In genomic region chr5:91381774-91382492, GRCh38 we compare ENCODE assay signal across 7 cellular contexts. TPM values are rescaled to one million over a fixed set of nuclear protein-coding genes. Genes with fewer than 3 reads are reported as not detected.
A peak's percentile ranks its signal among the peaks of the same experiment; 100 is the strongest.
DNase-seq lines count a peak whose midpoint lies in the region; ATAC-seq, FAIRE-seq and TF ChIP-seq lines count a peak whose summit lies in the region.

No MANE protein-coding gene starts in this region.

- peak; percentile 77 for DNase-seq in NOMO-1 treated with dmso at 0.1 percent for 144 hours (lab: John Stamatoyannopoulos, UW; ENCODE audit: unreplicated experiment)
- peak; percentile 71 for DNase-seq in activated CD8-positive, alpha-beta memory T cell treated with anti-CD3 and anti-CD28 coated beads, Interleukin-2, amount 50 U/mL, for 4 hours
- DNase-seq in endothelial cell of umbilical vein (ENCODE audit: low read depth, low spot score), result peak; percentile 88
- peak; percentile 46 to 52 for DNase-seq in stimulated activated CD8-positive, alpha-beta memory T cell treated with anti-CD3 and anti-CD28 coated beads, Interleukin-2, amount 100 ng/mL, for 1 hour (ENCODE audit: low read depth in 2 of 2)

- H3K79me2 ChIP-seq in endothelial cell of umbilical vein (ENCODE audit: control insufficient read depth, insufficient read depth, low read length), result peaks cover 49% of the 10 kb centered on the region

- CTCF ChIA-PET in endothelial cell of umbilical vein (lab: Charles Lee), result interaction anchor here (3.8 to 6.6 kb wide), 4 partner anchors 38 to 516 kb away, joined by 121 to 216 read pairs (median 152); no protein-coding TSS in a partner anchor

- intact Hi-C loops in endothelial cell of umbilical vein (cut with micrococcal nuclease), result loop anchor here (2.0 kb wide), 1 partner anchor 329 kb away; no protein-coding TSS in a partner anchor

- no peak for TF ChIP-seq CTCF in endothelial cell of umbilical vein (IDR thresholded peaks at IDR 0.05; ENCODE audit: extremely low read depth in 1 of 2, insufficient read depth in 1 of 2, low read depth in 1 of 2, low read length in 2 of 2)

- BruUV-seq in endothelial cell of umbilical vein (replicated peaks; lab: Mats Ljungman, UMichigan), result no TSS peak

- TF ChIP-seq POLR2A in endothelial cell of umbilical vein (IDR thresholded peaks at IDR 0.05; ENCODE audit: low read depth, low read length), result peak; percentile 70

- dilution Hi-C loops in endothelial cell of umbilical vein (cut with MboI; ENCODE audit: extremely low pct_ligation_motif_present, low sequenced_read_pairs), result loop anchor here (5.0 to 25.0 kb wide), 2 partner anchors 100 to 445 kb away; no protein-coding TSS in a partner anchor

- H3K4me3 ChIP-seq in endothelial cell of umbilical vein (replicated peaks in 1 of 3; ENCODE audit: insufficient read depth in 1 of 3, low read depth in 1 of 3, low read length in 3 of 3) (peak overlapping the region; percentile 89 to 99 (median 90)), mononuclear cell (ENCODE audit: low read length) (peak overlapping the region; percentile 96)

- POLR2A ChIA-PET in endothelial cell of umbilical vein (lab: Charles Lee), result interaction anchor here (0.6 to 1.9 kb wide), 4 partner anchors 15 to 255 kb away, joined by 4 to 20 read pairs (median 6); no protein-coding TSS in a partner anchor

- peak; percentile 70 for FAIRE-seq in endothelial cell of umbilical vein (lab: Jason Lieb, UNC)

- H3K27me3 ChIP-seq in endothelial cell of umbilical vein (ENCODE audit: control insufficient read depth in 2 of 2, insufficient read depth in 2 of 2, low read length in 2 of 2) (no peaks in the 10 kb centered on the region), mononuclear cell (ENCODE audit: insufficient read depth, low read length) (no peaks in the 10 kb centered on the region)

- H3K9me3 ChIP-seq in endothelial cell of umbilical vein (replicated peaks; ENCODE audit: control insufficient read depth, insufficient read depth, low read length) (no peaks in the 10 kb centered on the region), mononuclear cell (ENCODE audit: low read depth, low read length) (no peaks in the 10 kb centered on the region)

- H3K4me1 ChIP-seq in endothelial cell of umbilical vein (ENCODE audit: control insufficient read depth, extremely low read depth, insufficient read depth, low read length) (peaks cover 21% of the 10 kb centered on the region), mononuclear cell (ENCODE audit: insufficient read depth, low read length) (peaks cover 18% of the 10 kb centered on the region)

- H3K4me2 ChIP-seq in endothelial cell of umbilical vein (ENCODE audit: insufficient read depth, low read length), result peak overlapping the region; percentile 97

- peak overlapping the region; percentile 18 for H2AFZ ChIP-seq in endothelial cell of umbilical vein (ENCODE audit: low read depth, low read length)

- no peaks in the 10 kb centered on the region for H4K20me1 ChIP-seq in endothelial cell of umbilical vein (replicated peaks; ENCODE audit: control insufficient read depth, extremely low read depth, insufficient read depth, low read length)

- peak overlapping the region; percentile 96 for H3K27ac ChIP-seq in endothelial cell of umbilical vein (ENCODE audit: insufficient read depth, low read depth, low read length)

- H3K9me1 ChIP-seq in endothelial cell of umbilical vein (replicated peaks; ENCODE audit: control insufficient read depth, extremely low read depth, insufficient read depth, low read length), result no peaks in the 10 kb centered on the region

- peaks cover 0 to 7% of the 10 kb centered on the region in 2 experiments for H3K36me3 ChIP-seq in endothelial cell of umbilical vein (ENCODE audit: control insufficient read depth in 2 of 2, extremely low read depth in 1 of 2, insufficient read depth in 2 of 2, low read length in 2 of 2)

- ATAC-seq in GM18499 (IDR thresholded peaks at IDR 0.05; ENCODE audit: insufficient read depth, unreplicated experiment), result peak; percentile 10
- ATAC-seq in HG03571 (IDR thresholded peaks at IDR 0.05; ENCODE audit: unreplicated experiment), result peak; percentile 9

- peak overlapping the region; percentile 99 for H3K9ac ChIP-seq in endothelial cell of umbilical vein (replicated peaks; ENCODE audit: extremely low read depth, insufficient read depth, low read length)

TF ChIP-seq in endothelial cell of umbilical vein, 7 proteins besides CTCF, POLR2A, EP300 and RAD21:
- TF ChIP-seq EZH2 (IDR thresholded peaks at IDR 0.05; ENCODE audit: borderline replicate concordance, low read depth, low read length, severe bottlenecking) (no peak), FOS (IDR thresholded peaks at IDR 0.05; ENCODE audit: borderline replicate concordance, insufficient read depth, low read length) (peak; percentile 6), MYC (IDR thresholded peaks at IDR 0.05; ENCODE audit: low read depth, low read length) (no peak), MAX (IDR thresholded peaks at IDR 0.05; ENCODE audit: insufficient read depth, insufficient read length) (no peak), GATA2 (IDR thresholded peaks at IDR 0.05; ENCODE audit: insufficient read depth, insufficient read length, low read depth, low read length) (no peak), JUN (IDR thresholded peaks at IDR 0.05; ENCODE audit: borderline replicate concordance, insufficient read depth, insufficient read length, low read depth) (peak; percentile 14), POLR2AphosphoS5 (IDR thresholded peaks at IDR 0.05; ENCODE audit: insufficient read depth, low read depth, low read length) (peak; percentile 34)

RNA-seq across cellular contexts. Expression of gene ARRDC3, which starts 1.2 kb away (rescaled TPM):
- 35.3 and 43.1 TPM in 2 replicates for total RNA-seq in endothelial cell of umbilical vein
- 7.0 and 12.4 TPM in 2 replicates for polyA plus RNA-seq in endothelial cell of umbilical vein
- polyA plus RNA-seq in endothelial cell of umbilical vein (2011; cell fraction: cytosol; rRNA removed), result 9.9 and 13.8 TPM in 2 replicates
- 83.7 and 114 TPM in 2 replicates for polyA plus RNA-seq in endothelial cell of umbilical vein (2011; cell fraction: nucleus; rRNA removed)
- 19.9 and 27.9 TPM in 2 replicates for polyA plus RNA-seq in endothelial cell of umbilical vein (2012)
- 53.8 and 85.6 TPM in 2 replicates for polyA minus RNA-seq in endothelial cell of umbilical vein
- polyA minus RNA-seq in endothelial cell of umbilical vein (2011; cell fraction: cytosol; rRNA and poly(A)+ RNA removed), result 45.5 TPM
- polyA minus RNA-seq in endothelial cell of umbilical vein (2011; cell fraction: nucleus; rRNA and poly(A)+ RNA removed), result 243 and 350 TPM in 2 replicates
- 270 TPM for total RNA-seq in mononuclear cell

Comparison
In these comparisons a context has a peak if more than half of its experiments do, and no peak if none do; other contexts are left out.
1. Peak in every context shown above with its lines: DNase-seq, ATAC-seq, H3K4me3 ChIP-seq and H3K27ac ChIP-seq.